ENCODE assay signal across 17 cellular contexts in genomic region chr12:107277850-107278249, GRCh38.
DNase-seq lines count a peak whose midpoint lies in the region; ATAC-seq and TF ChIP-seq lines count a peak whose summit lies in the region.
"Had no signal": no experiment of that assay in that cellular context is flagged by ENCODE, and none has a peak within 500 bp of the region (broad histone marks: within the 10 kb centered on the region; RNA-seq: fewer than 3 reads in every experiment).

No MANE protein-coding gene starts in this region.

- H3K27ac Mint-ChIP-seq in MCF 10A (ENCODE audit: low read depth, unreplicated experiment) (no peak overlapping the region), T-cell (no peak overlapping the region)
- H3K27ac Mint-ChIP-seq in activated T-helper 17 cell treated with anti-CD3 and anti-CD28 coated beads, Interleukin-2, amount 50 U/mL, for 72 hours: no peak overlapping the region
- H3K27ac Mint-ChIP-seq: activated T-cell treated with anti-CD3 and anti-CD28 coated beads, Interleukin-2, amount 50 U/mL, for 24 hours; endodermal cell had no signal

- peak; percentile 71 for ATAC-seq in activated T-helper 17 cell treated with anti-CD3 and anti-CD28 coated beads, Interleukin-2, amount 50 U/mL, for 72 hours (replicated peaks)
- ATAC-seq in T-cell (replicated peaks in 1 of 4) (no peak), HG03045 (IDR thresholded peaks at IDR 0.05; ENCODE audit: unreplicated experiment) (no peak)
- ATAC-seq: right cardiac atrium had no signal

- H3K4me1 Mint-ChIP-seq in MCF 10A (ENCODE audit: insufficient read depth, unreplicated experiment): no peaks in the 10 kb centered on the region
- peaks cover 3% of the 10 kb centered on the region for H3K4me1 Mint-ChIP-seq in activated T-helper 17 cell treated with anti-CD3 and anti-CD28 coated beads, Interleukin-2, amount 50 U/mL, for 72 hours
- no peaks in the 10 kb centered on the region for H3K4me1 Mint-ChIP-seq in T-cell

- H3K9me3 ChIP-seq in breast epithelium: no peaks in the 10 kb centered on the region
- H3K9me3 ChIP-seq: SJCRH30, tibial artery had no signal

- CTCF ChIA-PET in MCF 10A (lab: Yijun Ruan, JAX): no interaction called here
- CTCF ChIA-PET in T-cell (lab: Charles Lee): no interaction called here

- H3K27me3 Mint-ChIP-seq in MCF 10A (ENCODE audit: insufficient read depth, unreplicated experiment) (peaks cover 14% of the 10 kb centered on the region), T-cell (peaks cover 4 to 6% of the 10 kb centered on the region in 2 donors)
- H3K27me3 Mint-ChIP-seq in activated T-helper 17 cell treated with anti-CD3 and anti-CD28 coated beads, Interleukin-2, amount 50 U/mL, for 72 hours: peaks cover 7% of the 10 kb centered on the region
- H3K27me3 Mint-ChIP-seq: activated T-cell treated with anti-CD3 and anti-CD28 coated beads, Interleukin-2, amount 50 U/mL, for 24 hours had no signal

- POLR2A ChIA-PET in MCF 10A (lab: Yijun Ruan, JAX) (interaction anchor here (0.5 kb wide), 1 partner anchor 24 kb away, joined by 3 read pairs; no protein-coding TSS in a partner anchor), T-cell (lab: Charles Lee) (no interaction called here)

- no peaks in the 10 kb centered on the region for H3K36me3 ChIP-seq in breast epithelium
- H3K36me3 ChIP-seq: SJCRH30, tibial artery had no signal

- no peak for TF ChIP-seq CTCF in MCF 10A (IDR thresholded peaks at IDR 0.05; ENCODE audit: unreplicated experiment)
- TF ChIP-seq CTCF in breast epithelium (IDR thresholded peaks at IDR 0.05): no peak
- TF ChIP-seq CTCF in foreskin fibroblast (IDR thresholded peaks at IDR 0.05; ENCODE audit: low read depth, low read length): no peak

- H3K36me3 Mint-ChIP-seq in MCF 10A (ENCODE audit: insufficient read depth, unreplicated experiment): no peaks in the 10 kb centered on the region
- H3K36me3 Mint-ChIP-seq in activated T-helper 17 cell treated with anti-CD3 and anti-CD28 coated beads, Interleukin-2, amount 50 U/mL, for 72 hours (ENCODE audit: low read depth): no peaks in the 10 kb centered on the region
- no peaks in the 10 kb centered on the region for H3K36me3 Mint-ChIP-seq in T-cell

- DNase-seq in MCF 10A (ENCODE audit: unreplicated experiment) (peak; percentile 9), breast epithelium (ENCODE audit: low spot score in 2 of 2) (no peak), foreskin fibroblast (peak; percentile 58 to 79), NK-92 (lab: John Stamatoyannopoulos, UW; ENCODE audit: unreplicated experiment) (no peak), T-cell (no peak), GDM1 (lab: John Stamatoyannopoulos, UW) (no peak)
- DNase-seq: ACHN; activated CD4-positive, CD25-positive, alpha-beta regulatory T cell treated with anti-CD3 and anti-CD28 coated beads, Interleukin-2, amount 50 U/mL, for 72 hours; activated T-cell treated with anti-CD3 and anti-CD28 coated beads, Interleukin-2, amount 50 U/mL, for 24 hours; endodermal cell; NCI-H2171 treated with DMSO at 0.1 percent for 48 hours; right cardiac atrium; SJCRH30; tibial artery had no signal

- H3K4me3 Mint-ChIP-seq in MCF 10A (ENCODE audit: unreplicated experiment) (no peak overlapping the region), T-cell (no peak overlapping the region)
- H3K4me3 Mint-ChIP-seq in activated T-helper 17 cell treated with anti-CD3 and anti-CD28 coated beads, Interleukin-2, amount 50 U/mL, for 72 hours: no peak overlapping the region
- H3K4me3 Mint-ChIP-seq: activated T-cell treated with anti-CD3 and anti-CD28 coated beads, Interleukin-2, amount 50 U/mL, for 24 hours; endodermal cell had no signal

- TF ChIP-seq POLR2A in breast epithelium (IDR thresholded peaks at IDR 0.05): no peak

- BruUV-seq in MCF 10A (replicated peaks; lab: Mats Ljungman, UMichigan): no TSS peak

- H3K27ac ChIP-seq in breast epithelium: no peak overlapping the region
- H3K27ac ChIP-seq: KMS-11, SJCRH30, tibial artery had no signal

- H3K4me1 ChIP-seq in breast epithelium: no peaks in the 10 kb centered on the region
- H3K4me1 ChIP-seq: SJCRH30, tibial artery had no signal

- intact Hi-C loops in MCF 10A (cut with micrococcal nuclease) (no loop called here), breast epithelium (cut with DNase I; ENCODE audit: low total_unique reads) (no loop called here)

- H3K4me3 ChIP-seq in breast epithelium (no peak overlapping the region), foreskin fibroblast (ENCODE audit: low read depth in 1 of 2, low read length in 2 of 2) (no peak overlapping the region)
- H3K4me3 ChIP-seq: SJCRH30, tibial artery had no signal

- H3K9me3 Mint-ChIP-seq in MCF 10A (ENCODE audit: unreplicated experiment) (no peaks in the 10 kb centered on the region), T-cell (peaks cover 0 to 3% (median 0%) of the 10 kb centered on the region in 3 donors)
- H3K9me3 Mint-ChIP-seq in activated T-helper 17 cell treated with anti-CD3 and anti-CD28 coated beads, Interleukin-2, amount 50 U/mL, for 72 hours: no peaks in the 10 kb centered on the region
- H3K9me3 Mint-ChIP-seq: activated T-cell treated with anti-CD3 and anti-CD28 coated beads, Interleukin-2, amount 50 U/mL, for 24 hours; endodermal cell had no signal

- H3K27me3 ChIP-seq in breast epithelium: no peaks in the 10 kb centered on the region
- H3K27me3 ChIP-seq: SJCRH30, tibial artery had no signal

Comparison
In these comparisons a context has a peak if more than half of its experiments do, and no peak if none do; other contexts are left out.
1. DNase-seq: peak in MCF 10A (single experiment) and foreskin fibroblast (2 of 2); none in breast epithelium (0 of 2), NK-92 (single experiment), T-cell (0 of 34) and GDM1 (single experiment).